Comparison of ENCODE assay signal across 8 cellular contexts in the genomic region with DNA sequence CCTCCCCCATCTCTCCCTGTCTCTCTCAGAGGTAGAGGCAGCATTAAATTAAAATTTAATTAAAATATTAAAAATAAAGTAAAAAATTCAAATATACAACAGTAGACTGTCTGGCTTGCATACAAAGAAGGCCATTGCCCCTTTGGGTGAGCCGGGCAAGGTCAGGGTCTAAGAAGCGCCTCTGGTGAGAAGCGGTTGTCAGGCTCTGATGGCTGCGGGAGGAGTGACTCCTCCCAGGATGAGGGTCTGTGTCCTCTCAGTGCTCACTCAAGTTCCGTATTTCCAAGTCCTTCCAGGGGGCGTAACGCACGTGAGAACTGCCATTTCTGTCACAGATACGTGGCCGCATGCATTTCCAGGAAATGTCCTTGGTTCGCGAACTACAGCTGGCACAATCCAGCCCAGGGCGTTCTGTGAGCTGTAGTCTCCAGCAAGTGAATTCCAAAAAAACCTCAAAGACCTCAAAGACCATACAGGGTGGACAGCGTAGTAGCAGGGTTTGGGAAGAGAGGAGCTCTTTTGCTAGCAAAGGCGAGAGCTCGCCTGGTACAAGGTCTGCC. TPM values are rescaled to one million over a fixed set of nuclear protein-coding genes. Genes with fewer than 3 reads are reported as not detected.
A peak's percentile ranks its signal among the peaks of the same experiment; 100 is the strongest.
DNase-seq lines count a peak whose midpoint lies in the region; ATAC-seq and TF ChIP-seq lines count a peak whose summit lies in the region.

No MANE protein-coding gene starts in this region.

- H3K9me3 ChIP-seq in SK-N-MC (ENCODE audit: low read depth, low read length) = no peaks in the 10 kb centered on the region
- H3K9me3 ChIP-seq in neural progenitor cell (ENCODE audit: low read depth) = no peaks in the 10 kb centered on the region

- peaks cover 4% of the 10 kb centered on the region for H3K79me2 ChIP-seq in neural progenitor cell (ENCODE audit: low read depth)

- peak overlapping the region; percentile 98 for H2AFZ ChIP-seq in neural progenitor cell (replicated peaks)

- H3K27me3 Mint-ChIP-seq in neural progenitor cell (ENCODE audit: insufficient read depth, low read depth) = peaks cover 4% of the 10 kb centered on the region

- peak; percentile 76 for DNase-seq in COLO668 (lab: John Stamatoyannopoulos, UW; ENCODE audit: unreplicated experiment)
- DNase-seq in SK-N-MC (ENCODE audit: low read depth, low spot score) = no peak
- no peak for DNase-seq in epithelial cell of esophagus (ENCODE audit: low read depth)
- DNase-seq in neural progenitor cell (ENCODE audit: low spot score) = peak; percentile 62
- DNase-seq in globus pallidus (ENCODE audit: low spot score) = no peak
- DNase-seq in activated CD8-positive, alpha-beta memory T cell treated with anti-CD3 and anti-CD28 coated beads, Interleukin-2, amount 50 U/mL, for 4 hours = no peak

- H3K4me1 ChIP-seq in neural progenitor cell = peaks cover 8% of the 10 kb centered on the region

- TF ChIP-seq CTCF in epithelial cell of esophagus (IDR thresholded peaks at IDR 0.05; ENCODE audit: insufficient read depth, low read depth, low read length, missing control alignments) (no peak), neural progenitor cell (IDR thresholded peaks at IDR 0.05) (no peak)

- H3K9ac ChIP-seq in SK-N-MC (ENCODE audit: insufficient read length) (peak overlapping the region; percentile 97), neural progenitor cell (peak overlapping the region; percentile 24)

- peaks cover 20% of the 10 kb centered on the region for H3F3A ChIP-seq in neural progenitor cell (ENCODE audit: low read depth)

- no peak overlapping the region for H3K27ac ChIP-seq in SK-N-MC
- H3K27ac ChIP-seq in neural progenitor cell = no peak overlapping the region

- peaks cover 12% of the 10 kb centered on the region for H3K9me3 Mint-ChIP-seq in neural progenitor cell

- H3K36me3 ChIP-seq in SK-N-MC (ENCODE audit: insufficient read depth, low read length) = peaks cover 21% of the 10 kb centered on the region; the same call in 1 of the 2 replicates
- H3K36me3 ChIP-seq in neural progenitor cell = no peaks in the 10 kb centered on the region

- H3K4me3 ChIP-seq in SK-N-MC (peak overlapping the region; percentile 85), epithelial cell of esophagus (ENCODE audit: low read length) (peak overlapping the region; percentile 92), neural progenitor cell (peak overlapping the region; percentile 86)

- H3K27ac Mint-ChIP-seq in neural progenitor cell = peak overlapping the region; percentile 91

- peak overlapping the region; percentile 93 for H3K4me3 Mint-ChIP-seq in neural progenitor cell

- no peaks in the 10 kb centered on the region for H3K27me3 ChIP-seq in neural progenitor cell

- ATAC-seq in GM19023 (IDR thresholded peaks at IDR 0.05; ENCODE audit: unreplicated experiment) (peak; percentile 2), HG03354 (IDR thresholded peaks at IDR 0.05; ENCODE audit: poor library complexity, severe bottlenecking, unreplicated experiment) (peak; percentile 38)

- peaks cover 15% of the 10 kb centered on the region for H3K36me3 Mint-ChIP-seq in neural progenitor cell

- peaks cover 16% of the 10 kb centered on the region for H3K4me1 Mint-ChIP-seq in neural progenitor cell

- peak overlapping the region; percentile 89 for H3K4me2 ChIP-seq in neural progenitor cell

- H4K20me1 ChIP-seq in neural progenitor cell (ENCODE audit: low read depth) = no peaks in the 10 kb centered on the region

RNA-seq across cellular contexts. Expression of a gene that starts 0.7 kb away (rescaled TPM):
- 20.2 and 21.7 TPM in 2 replicates for total RNA-seq in neural progenitor cell (ENCODE audit: low replicate concordance)

RNA-seq across cellular contexts. Expression of a gene that starts 39.7 kb away (rescaled TPM):
- total RNA-seq in neural progenitor cell (ENCODE audit: low replicate concordance) = 7.6 and 12.7 TPM in 2 replicates

RNA-seq across cellular contexts. Expression of a gene that starts 55.9 kb away (rescaled TPM):
- total RNA-seq in neural progenitor cell (ENCODE audit: low replicate concordance) = 50.9 and 74.5 TPM in 2 replicates

RNA-seq across cellular contexts. Expression of a gene that starts 56.4 kb away (rescaled TPM):
- total RNA-seq in neural progenitor cell (ENCODE audit: low replicate concordance) = 0.03 TPM in 1 of 2 replicates, not detected in the other

Comparison
In these comparisons a context has a peak if more than half of its experiments do, and no peak if none do; other contexts are left out.
1. DNase-seq: peak in COLO668 (single experiment) and neural progenitor cell (single experiment); none in SK-N-MC (single experiment), epithelial cell of esophagus (single experiment), globus pallidus (single experiment) and activated CD8-positive, alpha-beta memory T cell treated with anti-CD3 and anti-CD28 coated beads, Interleukin-2, amount 50 U/mL, for 4 hours (single experiment).
2. Peak in every context shown above with its lines, with median percentiles within 50 percentile points of each other: H3K4me3 ChIP-seq.